ENCODE assay signal across 2 cellular contexts in the genomic region with DNA sequence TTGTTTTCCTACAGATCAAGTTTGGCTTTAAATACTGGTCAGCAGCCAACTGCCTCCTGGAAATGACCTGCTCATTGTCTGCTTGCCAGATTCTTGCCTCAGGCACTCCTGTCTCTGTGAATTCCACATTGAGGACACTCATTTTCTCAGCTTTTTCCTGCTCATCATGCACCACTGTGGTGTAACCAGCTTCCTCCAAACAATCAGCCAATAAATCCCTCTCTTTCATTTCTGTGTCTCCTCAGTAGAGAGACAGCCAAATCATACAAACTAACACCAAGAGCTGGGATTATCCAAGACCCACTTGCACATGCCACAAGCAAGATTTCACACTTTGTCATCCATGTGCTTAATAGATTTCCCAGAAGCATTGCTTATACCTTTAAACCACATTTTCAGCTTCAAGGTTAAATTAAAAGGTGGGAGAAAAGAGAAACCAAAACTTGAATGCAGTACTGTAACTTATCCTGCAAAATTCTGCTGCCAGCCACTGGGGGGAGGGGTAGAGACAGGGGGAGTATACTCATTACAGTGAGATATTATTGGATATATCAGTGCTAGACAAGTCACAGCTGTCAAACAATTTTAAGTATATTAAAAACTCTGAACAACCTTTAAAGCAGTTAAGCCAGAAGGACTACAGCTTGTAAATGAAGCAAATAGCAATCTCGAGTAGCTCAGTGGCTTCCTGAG.
TF ChIP-seq lines count a peak whose summit lies in the region.

No MANE protein-coding gene starts in this region.

TF ChIP-seq in HCT116, 20 proteins besides CTCF, POLR2A, EP300 and RAD21 (continued from another document):
- TF ChIP-seq ELF1 (IDR thresholded peaks at IDR 0.05; ENCODE audit: borderline replicate concordance, low read depth) (peak; percentile 25; the same call in 1 of the 2 replicates), FOSL1 (IDR thresholded peaks at IDR 0.05; ENCODE audit: low read depth) (no peak; the same call in 1 of the 2 replicates), CEBPB (IDR thresholded peaks at IDR 0.05; ENCODE audit: low read depth) (peak; percentile 60), EGR1 (IDR thresholded peaks at IDR 0.05; ENCODE audit: low read depth) (no peak), SIN3A (IDR thresholded peaks at IDR 0.05; ENCODE audit: low read depth) (no peak), JUND (IDR thresholded peaks at IDR 0.05) (no peak), EZH2phosphoT487 (IDR thresholded peaks at IDR 0.05; ENCODE audit: borderline replicate concordance) (no peak), POLR2AphosphoS5 (IDR thresholded peaks at IDR 0.05; ENCODE audit: low read depth, low read length) (no peak), TCF7L2 (IDR thresholded peaks at IDR 0.05; ENCODE audit: borderline replicate concordance, extremely low read depth, insufficient read depth, insufficient read length) (no peak)
- TF ChIP-seq, protein P1, sequence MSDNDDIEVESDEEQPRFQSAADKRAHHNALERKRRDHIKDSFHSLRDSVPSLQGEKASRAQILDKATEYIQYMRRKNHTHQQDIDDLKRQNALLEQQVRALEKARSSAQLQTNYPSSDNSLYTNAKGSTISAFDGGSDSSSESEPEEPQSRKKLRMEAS (IDR thresholded peaks at IDR 0.05) = 0 out of 2 replicates have a peak, but pooled peaks have one; percentile 45
- TF ChIP-seq, protein P2, sequence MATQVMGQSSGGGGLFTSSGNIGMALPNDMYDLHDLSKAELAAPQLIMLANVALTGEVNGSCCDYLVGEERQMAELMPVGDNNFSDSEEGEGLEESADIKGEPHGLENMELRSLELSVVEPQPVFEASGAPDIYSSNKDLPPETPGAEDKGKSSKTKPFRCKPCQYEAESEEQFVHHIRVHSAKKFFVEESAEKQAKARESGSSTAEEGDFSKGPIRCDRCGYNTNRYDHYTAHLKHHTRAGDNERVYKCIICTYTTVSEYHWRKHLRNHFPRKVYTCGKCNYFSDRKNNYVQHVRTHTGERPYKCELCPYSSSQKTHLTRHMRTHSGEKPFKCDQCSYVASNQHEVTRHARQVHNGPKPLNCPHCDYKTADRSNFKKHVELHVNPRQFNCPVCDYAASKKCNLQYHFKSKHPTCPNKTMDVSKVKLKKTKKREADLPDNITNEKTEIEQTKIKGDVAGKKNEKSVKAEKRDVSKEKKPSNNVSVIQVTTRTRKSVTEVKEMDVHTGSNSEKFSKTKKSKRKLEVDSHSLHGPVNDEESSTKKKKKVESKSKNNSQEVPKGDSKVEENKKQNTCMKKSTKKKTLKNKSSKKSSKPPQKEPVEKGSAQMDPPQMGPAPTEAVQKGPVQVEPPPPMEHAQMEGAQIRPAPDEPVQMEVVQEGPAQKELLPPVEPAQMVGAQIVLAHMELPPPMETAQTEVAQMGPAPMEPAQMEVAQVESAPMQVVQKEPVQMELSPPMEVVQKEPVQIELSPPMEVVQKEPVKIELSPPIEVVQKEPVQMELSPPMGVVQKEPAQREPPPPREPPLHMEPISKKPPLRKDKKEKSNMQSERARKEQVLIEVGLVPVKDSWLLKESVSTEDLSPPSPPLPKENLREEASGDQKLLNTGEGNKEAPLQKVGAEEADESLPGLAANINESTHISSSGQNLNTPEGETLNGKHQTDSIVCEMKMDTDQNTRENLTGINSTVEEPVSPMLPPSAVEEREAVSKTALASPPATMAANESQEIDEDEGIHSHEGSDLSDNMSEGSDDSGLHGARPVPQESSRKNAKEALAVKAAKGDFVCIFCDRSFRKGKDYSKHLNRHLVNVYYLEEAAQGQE (IDR thresholded peaks at IDR 0.05; ENCODE audit: low read depth) = no peak

TF ChIP-seq in HepG2, 621 proteins besides CTCF, POLR2A, EP300 and RAD21 (continued from another document):
- no peak for TF ChIP-seq GTF3A (CRISPR knock-in tag; conservative IDR thresholded peaks at IDR 0.05)
- no peak for TF ChIP-seq POLR2AphosphoS2 (IDR thresholded peaks at IDR 0.05; ENCODE audit: low read depth, low read length)
- TF ChIP-seq RAD51 (IDR thresholded peaks at IDR 0.05; ENCODE audit: borderline replicate concordance) = no peak
- TF ChIP-seq, protein P3, sequence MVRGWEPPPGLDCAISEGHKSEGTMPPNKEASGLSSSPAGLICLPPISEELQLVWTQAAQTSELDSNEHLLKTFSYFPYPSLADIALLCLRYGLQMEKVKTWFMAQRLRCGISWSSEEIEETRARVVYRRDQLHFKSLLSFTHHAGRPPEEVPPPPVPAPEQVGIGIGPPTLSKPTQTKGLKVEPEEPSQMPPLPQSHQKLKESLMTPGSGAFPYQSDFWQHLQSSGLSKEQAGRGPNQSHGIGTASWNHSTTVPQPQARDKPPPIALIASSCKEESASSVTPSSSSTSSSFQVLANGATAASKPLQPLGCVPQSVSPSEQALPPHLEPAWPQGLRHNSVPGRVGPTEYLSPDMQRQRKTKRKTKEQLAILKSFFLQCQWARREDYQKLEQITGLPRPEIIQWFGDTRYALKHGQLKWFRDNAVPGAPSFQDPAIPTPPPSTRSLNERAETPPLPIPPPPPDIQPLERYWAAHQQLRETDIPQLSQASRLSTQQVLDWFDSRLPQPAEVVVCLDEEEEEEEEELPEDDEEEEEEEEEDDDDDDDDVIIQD (CRISPR knock-in tag; IDR thresholded peaks at IDR 0.05; ENCODE audit: low read depth) = no peak
- TF ChIP-seq ZNF839 (CRISPR knock-in tag; IDR thresholded peaks at IDR 0.05; ENCODE audit: borderline replicate concordance) = no peak
- TF ChIP-seq NAIF1 (CRISPR knock-in tag; IDR thresholded peaks at IDR 0.05; ENCODE audit: borderline replicate concordance) = no peak
- TF ChIP-seq, protein P4, sequence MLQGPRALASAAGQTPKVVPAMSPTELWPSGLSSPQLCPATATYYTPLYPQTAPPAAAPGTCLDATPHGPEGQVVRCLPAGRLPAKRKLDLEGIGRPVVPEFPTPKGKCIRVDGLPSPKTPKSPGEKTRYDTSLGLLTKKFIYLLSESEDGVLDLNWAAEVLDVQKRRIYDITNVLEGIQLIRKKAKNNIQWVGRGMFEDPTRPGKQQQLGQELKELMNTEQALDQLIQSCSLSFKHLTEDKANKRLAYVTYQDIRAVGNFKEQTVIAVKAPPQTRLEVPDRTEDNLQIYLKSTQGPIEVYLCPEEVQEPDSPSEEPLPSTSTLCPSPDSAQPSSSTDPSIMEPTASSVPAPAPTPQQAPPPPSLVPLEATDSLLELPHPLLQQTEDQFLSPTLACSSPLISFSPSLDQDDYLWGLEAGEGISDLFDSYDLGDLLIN (CRISPR knock-in tag; IDR thresholded peaks at IDR 0.05; ENCODE audit: borderline replicate concordance) = no peak
- no peak for TF ChIP-seq PHF21A (CRISPR knock-in tag; IDR thresholded peaks at IDR 0.05)
- no peak for TF ChIP-seq XBP1 (CRISPR knock-in tag; IDR thresholded peaks at IDR 0.05)
- TF ChIP-seq KDM5A (IDR thresholded peaks at IDR 0.05; ENCODE audit: borderline replicate concordance, low read length) = no peak
- no peak for TF ChIP-seq SAFB2 (CRISPR knock-in tag; IDR thresholded peaks at IDR 0.05; ENCODE audit: borderline replicate concordance, low read depth)
- no peak for TF ChIP-seq MYC (CRISPR knock-in tag; IDR thresholded peaks at IDR 0.05; ENCODE audit: borderline replicate concordance)
- TF ChIP-seq, protein P5, sequence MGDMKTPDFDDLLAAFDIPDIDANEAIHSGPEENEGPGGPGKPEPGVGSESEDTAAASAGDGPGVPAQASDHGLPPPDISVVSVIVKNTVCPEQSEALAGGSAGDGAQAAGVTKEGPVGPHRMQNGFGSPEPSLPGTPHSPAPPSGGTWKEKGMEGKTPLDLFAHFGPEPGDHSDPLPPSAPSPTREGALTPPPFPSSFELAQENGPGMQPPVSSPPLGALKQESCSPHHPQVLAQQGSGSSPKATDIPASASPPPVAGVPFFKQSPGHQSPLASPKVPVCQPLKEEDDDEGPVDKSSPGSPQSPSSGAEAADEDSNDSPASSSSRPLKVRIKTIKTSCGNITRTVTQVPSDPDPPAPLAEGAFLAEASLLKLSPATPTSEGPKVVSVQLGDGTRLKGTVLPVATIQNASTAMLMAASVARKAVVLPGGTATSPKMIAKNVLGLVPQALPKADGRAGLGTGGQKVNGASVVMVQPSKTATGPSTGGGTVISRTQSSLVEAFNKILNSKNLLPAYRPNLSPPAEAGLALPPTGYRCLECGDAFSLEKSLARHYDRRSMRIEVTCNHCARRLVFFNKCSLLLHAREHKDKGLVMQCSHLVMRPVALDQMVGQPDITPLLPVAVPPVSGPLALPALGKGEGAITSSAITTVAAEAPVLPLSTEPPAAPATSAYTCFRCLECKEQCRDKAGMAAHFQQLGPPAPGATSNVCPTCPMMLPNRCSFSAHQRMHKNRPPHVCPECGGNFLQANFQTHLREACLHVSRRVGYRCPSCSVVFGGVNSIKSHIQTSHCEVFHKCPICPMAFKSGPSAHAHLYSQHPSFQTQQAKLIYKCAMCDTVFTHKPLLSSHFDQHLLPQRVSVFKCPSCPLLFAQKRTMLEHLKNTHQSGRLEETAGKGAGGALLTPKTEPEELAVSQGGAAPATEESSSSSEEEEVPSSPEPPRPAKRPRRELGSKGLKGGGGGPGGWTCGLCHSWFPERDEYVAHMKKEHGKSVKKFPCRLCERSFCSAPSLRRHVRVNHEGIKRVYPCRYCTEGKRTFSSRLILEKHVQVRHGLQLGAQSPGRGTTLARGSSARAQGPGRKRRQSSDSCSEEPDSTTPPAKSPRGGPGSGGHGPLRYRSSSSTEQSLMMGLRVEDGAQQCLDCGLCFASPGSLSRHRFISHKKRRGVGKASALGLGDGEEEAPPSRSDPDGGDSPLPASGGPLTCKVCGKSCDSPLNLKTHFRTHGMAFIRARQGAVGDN (CRISPR knock-in tag; IDR thresholded peaks at IDR 0.05) = no peak
- TF ChIP-seq MAF1 (CRISPR knock-in tag; IDR thresholded peaks at IDR 0.05; ENCODE audit: borderline replicate concordance) = no peak
